In genomic region chr5:88940712-88941111, GRCh38 we compare ENCODE assay signal across 10 cellular contexts. TPM values are rescaled to one million over a fixed set of nuclear protein-coding genes. Genes with fewer than 3 reads are reported as not detected.
DNase-seq lines count a peak whose midpoint lies in the region; ATAC-seq and TF ChIP-seq lines count a peak whose summit lies in the region.
"Had no signal": no experiment of that assay in that cellular context is flagged by ENCODE, and none has a peak within 500 bp of the region (broad histone marks: within the 10 kb centered on the region; RNA-seq: fewer than 3 reads in every experiment).

No MANE protein-coding gene starts in this region.

- H3K4me3 ChIP-seq in urinary bladder (ENCODE audit: low read depth, low read length): no peak overlapping the region
- H3K4me3 ChIP-seq in psoas muscle: no peak overlapping the region
- H3K4me3 ChIP-seq: neural progenitor cell had no signal

- no peak for DNase-seq in left lobe of liver (ENCODE audit: low spot score)
- DNase-seq in RKO (ENCODE audit: low spot score): no peak
- DNase-seq in psoas muscle: no peak
- DNase-seq: NCI-H1930 had no signal

- no peaks in the 10 kb centered on the region for H3K27me3 ChIP-seq in psoas muscle (ENCODE audit: insufficient read depth in 3 of 3, low read length in 2 of 3)
- H3K27me3 ChIP-seq: neural progenitor cell had no signal

- H3K27ac ChIP-seq in urinary bladder (ENCODE audit: low read depth) (peak overlapping the region; percentile 10), psoas muscle (no peak overlapping the region)
- H3K27ac ChIP-seq: epithelial cell of prostate, neural progenitor cell had no signal

- no peak for TF ChIP-seq CTCF in psoas muscle (IDR thresholded peaks at IDR 0.05)

- intact Hi-C loops in psoas muscle (cut with DNase I): no loop called here

- ATAC-seq in GM19025 (IDR thresholded peaks at IDR 0.05; ENCODE audit: low read depth, unreplicated experiment) (peak; percentile 93), HG02610 (IDR thresholded peaks at IDR 0.05; ENCODE audit: unreplicated experiment) (peak; percentile 90), HG03469 (IDR thresholded peaks at IDR 0.05; ENCODE audit: unreplicated experiment) (peak; percentile 79), left lobe of liver (no peak), psoas muscle (no peak)

- H3K36me3 ChIP-seq in urinary bladder (ENCODE audit: insufficient read depth) (no peaks in the 10 kb centered on the region), psoas muscle (ENCODE audit: insufficient read depth in 1 of 2, low read depth in 1 of 2) (no peaks in the 10 kb centered on the region)
- H3K36me3 ChIP-seq: neural progenitor cell had no signal

- no peaks in the 10 kb centered on the region for H3K9me3 ChIP-seq in psoas muscle

- no peaks in the 10 kb centered on the region for H3K4me1 ChIP-seq in urinary bladder (ENCODE audit: insufficient read depth)
- peaks cover 27% of the 10 kb centered on the region for H3K4me1 ChIP-seq in psoas muscle

- 87% methylated on average over 1 of the region's 1 CpG for WGBS in urinary bladder
- 85 to 98% (median 93%) methylated on average over 1 of the region's 1 CpG for WGBS in psoas muscle, 3 donors

RNA-seq across cellular contexts. Expression of gene MEF2C, which starts 57.7 kb away (rescaled TPM):
- total RNA-seq in urinary bladder (166 TPM), left lobe of liver (5.1 TPM), psoas muscle (100 to 1,000 TPM; 148 to 530 (median 257) TPM)
- polyA plus RNA-seq in urinary bladder (25.2 TPM), psoas muscle (10 to 100 TPM in 2 of 3 donors, 1 to 10 TPM in 1; 9.3 to 96.4 (median 32.0) TPM)

Comparison
In these comparisons a context has a peak if more than half of its experiments do, and no peak if none do; other contexts are left out.
1. ATAC-seq: peak in GM19025 (single experiment), HG02610 (single experiment) and HG03469 (single experiment); none in left lobe of liver (single experiment) and psoas muscle (0 of 4).
2. RNA of gene MEF2C, which starts 57.7 kb away (total RNA-seq): 148 to 530 TPM in psoas muscle and 166 TPM in urinary bladder (single experiment); 5.1 TPM in left lobe of liver (single experiment); every median in the first group is over 10 times any median in the second.